In genomic region chr19:1090731-1091543, GRCh38 we compare ENCODE assay signal across 1 cellular context.
TF ChIP-seq lines count a peak whose summit lies in the region.

No MANE protein-coding gene starts in this region.

TF ChIP-seq in K562, 482 proteins besides CTCF, POLR2A, EP300 and RAD21:
- TF ChIP-seq NFIX (CRISPR knock-in tag; IDR thresholded peaks at IDR 0.05; ENCODE audit: low read depth) (no peak), RBFOX2 (IDR thresholded peaks at IDR 0.05; ENCODE audit: low read depth, low read length) (peak; percentile 62)
